12 cellular contexts compared by ENCODE assay signal in the genomic region with DNA sequence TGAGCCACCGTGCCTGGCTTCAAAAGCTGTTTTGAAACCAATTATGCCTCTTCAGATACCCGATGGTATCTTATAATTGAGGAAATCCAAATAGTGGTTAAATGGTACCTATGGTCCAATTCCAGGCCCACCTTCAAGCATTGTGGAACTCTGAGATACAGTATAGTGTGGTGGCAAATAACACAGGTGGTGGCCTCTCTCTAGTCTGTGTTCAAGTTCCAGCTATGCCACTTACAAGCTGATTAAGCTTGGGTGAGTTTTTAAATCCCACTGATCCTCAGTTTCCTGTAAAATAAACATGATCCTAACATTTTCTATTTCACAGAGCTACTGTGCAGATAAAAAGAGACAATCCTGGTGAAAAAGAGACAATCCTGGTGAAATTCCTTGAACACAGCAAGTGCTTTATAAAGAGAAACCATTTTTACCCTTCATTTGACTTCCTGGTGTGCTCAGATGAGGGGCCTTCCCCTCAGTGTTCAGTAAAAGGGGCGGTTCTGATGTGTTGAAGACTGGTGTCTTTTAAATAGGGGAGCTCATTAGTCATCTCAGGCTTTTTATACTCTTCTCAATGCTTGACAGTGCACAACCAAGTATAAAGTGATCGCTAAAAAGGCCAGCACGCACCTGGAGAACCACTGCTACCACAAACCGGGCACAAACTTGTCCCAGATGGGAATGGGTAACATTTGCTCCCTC. TPM values are rescaled to one million over a fixed set of nuclear protein-coding genes. Genes with fewer than 3 reads are reported as not detected.
DNase-seq lines count a peak whose midpoint lies in the region; ATAC-seq and TF ChIP-seq lines count a peak whose summit lies in the region.
"Had no signal": no experiment of that assay in that cellular context is flagged by ENCODE, and none has a peak within 500 bp of the region (broad histone marks: within the 10 kb centered on the region; RNA-seq: fewer than 3 reads in every experiment).

No MANE protein-coding gene starts in this region.

- DNase-seq in natural killer cell treated with Interleukin-12 subunit alpha and Interleukin-12 subunit beta and Interleukin-15 and Interleukin-18, amount 100 ng/mL, for 72 hours (ENCODE audit: low spot score): no peak
- DNase-seq in natural killer cell (no peak), spleen (no peak), nephron progenitor cell (no peak)
- DNase-seq in stimulated activated naive CD8-positive, alpha-beta T cell treated with anti-CD3 and anti-CD28 coated beads, Interleukin-15, amount 100 ng/mL, for 72 hours: peak in 1 of 2 donors; percentile 48
- no peak for DNase-seq in effector CD8-positive, alpha-beta T cell (lab: John Stamatoyannopoulos, UW)
- DNase-seq: heart left ventricle, occipital lobe had no signal

- no peak overlapping the region for H3K4me3 Mint-ChIP-seq in natural killer cell treated with Interleukin-12 subunit alpha and Interleukin-12 subunit beta and Interleukin-15 and Interleukin-18, amount 100 ng/mL, for 72 hours
- no peak overlapping the region for H3K4me3 Mint-ChIP-seq in natural killer cell
- H3K4me3 Mint-ChIP-seq in stimulated activated naive CD8-positive, alpha-beta T cell treated with anti-CD3 and anti-CD28 coated beads, Interleukin-15, amount 100 ng/mL, for 72 hours: peak overlapping the region; percentile 18 to 44
- H3K4me3 Mint-ChIP-seq in nephron progenitor cell: no peak overlapping the region
- H3K4me3 Mint-ChIP-seq: brain had no signal

- no peaks in the 10 kb centered on the region for H3K27me3 ChIP-seq in spleen (replicated peaks in 1 of 7)
- H3K27me3 ChIP-seq: heart left ventricle had no signal

- peak overlapping the region; percentile 68 to 73 for H3K27ac Mint-ChIP-seq in natural killer cell treated with Interleukin-12 subunit alpha and Interleukin-12 subunit beta and Interleukin-15 and Interleukin-18, amount 100 ng/mL, for 72 hours
- H3K27ac Mint-ChIP-seq in natural killer cell (no peak overlapping the region), nephron progenitor cell (no peak overlapping the region)
- peak overlapping the region; percentile 6 to 93 for H3K27ac Mint-ChIP-seq in stimulated activated naive CD8-positive, alpha-beta T cell treated with anti-CD3 and anti-CD28 coated beads, Interleukin-15, amount 100 ng/mL, for 72 hours
- H3K27ac Mint-ChIP-seq: brain had no signal

- no peaks in the 10 kb centered on the region for H3K4me1 ChIP-seq in spleen
- H3K4me1 ChIP-seq: heart left ventricle had no signal

- H3K36me3 ChIP-seq in KOPT-K1 (ENCODE audit: insufficient read depth, low read length) (no peaks in the 10 kb centered on the region), spleen (no peaks in the 10 kb centered on the region)
- H3K36me3 ChIP-seq: heart left ventricle had no signal

- 66 to 76% (median 74%) methylated on average over 6 of the region's 6 CpGs for WGBS in spleen, 5 donors

- no peaks in the 10 kb centered on the region for H3K36me3 Mint-ChIP-seq in natural killer cell treated with Interleukin-12 subunit alpha and Interleukin-12 subunit beta and Interleukin-15 and Interleukin-18, amount 100 ng/mL, for 72 hours
- H3K36me3 Mint-ChIP-seq in natural killer cell (no peaks in the 10 kb centered on the region), nephron progenitor cell (ENCODE audit: low read depth) (no peaks in the 10 kb centered on the region)
- H3K36me3 Mint-ChIP-seq: brain had no signal

- H3K9me3 ChIP-seq in KOPT-K1 (ENCODE audit: insufficient read depth, low read length, poor library complexity, severe bottlenecking) (no peaks in the 10 kb centered on the region), spleen (no peaks in the 10 kb centered on the region)
- H3K9me3 ChIP-seq: heart left ventricle had no signal

- peaks cover 24 to 28% of the 10 kb centered on the region in 2 donors for H3K4me1 Mint-ChIP-seq in natural killer cell treated with Interleukin-12 subunit alpha and Interleukin-12 subunit beta and Interleukin-15 and Interleukin-18, amount 100 ng/mL, for 72 hours (ENCODE audit: low read depth in 2 of 2)
- no peaks in the 10 kb centered on the region for H3K4me1 Mint-ChIP-seq in natural killer cell
- H3K4me1 Mint-ChIP-seq in stimulated activated naive CD8-positive, alpha-beta T cell treated with anti-CD3 and anti-CD28 coated beads, Interleukin-15, amount 100 ng/mL, for 72 hours: peaks cover 31% of the 10 kb centered on the region
- H3K4me1 Mint-ChIP-seq in nephron progenitor cell: no peaks in the 10 kb centered on the region
- H3K4me1 Mint-ChIP-seq: brain had no signal

- intact Hi-C loops in natural killer cell (cut with micrococcal nuclease) (no loop called here), spleen (cut with DNase I; ENCODE audit: low total_unique reads) (no loop called here)

- peak; percentile 67 to 91 for ATAC-seq in natural killer cell treated with Interleukin-12 subunit alpha and Interleukin-12 subunit beta and Interleukin-15 and Interleukin-18, amount 100 ng/mL, for 72 hours
- ATAC-seq in natural killer cell: no peak
- peak; percentile 81 for ATAC-seq in HG02588 (IDR thresholded peaks at IDR 0.05; ENCODE audit: unreplicated experiment)
- ATAC-seq in stimulated activated naive CD8-positive, alpha-beta T cell treated with anti-CD3 and anti-CD28 coated beads, Interleukin-15, amount 100 ng/mL, for 72 hours: peak; percentile 93
- ATAC-seq: heart left ventricle had no signal

- TF ChIP-seq POLR2A in spleen (IDR thresholded peaks at IDR 0.05): no peak

- peaks cover 0 to 8% of the 10 kb centered on the region in 2 donors for H3K27me3 Mint-ChIP-seq in natural killer cell treated with Interleukin-12 subunit alpha and Interleukin-12 subunit beta and Interleukin-15 and Interleukin-18, amount 100 ng/mL, for 72 hours
- H3K27me3 Mint-ChIP-seq in natural killer cell (ENCODE audit: low read depth in 2 of 2) (no peaks in the 10 kb centered on the region), nephron progenitor cell (ENCODE audit: low read depth, poor library complexity) (no peaks in the 10 kb centered on the region)
- no peaks in the 10 kb centered on the region for H3K27me3 Mint-ChIP-seq in stimulated activated naive CD8-positive, alpha-beta T cell treated with anti-CD3 and anti-CD28 coated beads, Interleukin-15, amount 100 ng/mL, for 72 hours
- H3K27me3 Mint-ChIP-seq: brain had no signal

- no peak overlapping the region for H3K4me3 ChIP-seq in spleen
- H3K4me3 ChIP-seq: heart left ventricle had no signal

- no peak for TF ChIP-seq CTCF in natural killer cell (IDR thresholded peaks at IDR 0.05)
- no peak for TF ChIP-seq CTCF in spleen (IDR thresholded peaks at IDR 0.05 in 8 of 11, conservative IDR thresholded peaks at IDR 0.05 in 3 of 11)
- no peak for TF ChIP-seq CTCF in nephron progenitor cell (IDR thresholded peaks at IDR 0.05)

- H3K27ac ChIP-seq in KOPT-K1 (ENCODE audit: low read depth, low read length, poor library complexity, severe bottlenecking) (peak overlapping the region; percentile 81), spleen (peak overlapping the region in 1 of 8 donors; percentile 36)
- H3K27ac ChIP-seq: heart left ventricle had no signal

- no peaks in the 10 kb centered on the region for H3K9me3 Mint-ChIP-seq in natural killer cell treated with Interleukin-12 subunit alpha and Interleukin-12 subunit beta and Interleukin-15 and Interleukin-18, amount 100 ng/mL, for 72 hours
- H3K9me3 Mint-ChIP-seq in natural killer cell (no peaks in the 10 kb centered on the region), nephron progenitor cell (peaks cover 32% of the 10 kb centered on the region)
- no peaks in the 10 kb centered on the region for H3K9me3 Mint-ChIP-seq in stimulated activated naive CD8-positive, alpha-beta T cell treated with anti-CD3 and anti-CD28 coated beads, Interleukin-15, amount 100 ng/mL, for 72 hours

RNA-seq across cellular contexts. Expression of gene CD40LG, which starts 30.8 kb away (rescaled TPM):
- total RNA-seq in natural killer cell treated with Interleukin-12 subunit alpha and Interleukin-12 subunit beta and Interleukin-15 and Interleukin-18, amount 100 ng/mL, for 72 hours: 10 to 100 TPM in 1 of 2 donors, 1 to 10 TPM in 1; 9.0 to 10.1 TPM
- total RNA-seq in natural killer cell: 1 to 10 TPM in 1 of 3 donors, under 1 TPM in 1, not detected in 1; 0.77 to 1.5 TPM
- total RNA-seq in spleen: 1 to 10 TPM; 1.5 to 8.7 (median 4.3) TPM
- polyA plus RNA-seq in spleen: 1 to 10 TPM; 1.3 to 2.2 (median 1.8) TPM
- total RNA-seq: occipital lobe had no signal
- polyA plus RNA-seq: BJ had no signal

Comparison
In these comparisons a context has a peak if more than half of its experiments do, and no peak if none do; other contexts are left out.
1. ATAC-seq: peak in natural killer cell treated with Interleukin-12 subunit alpha and Interleukin-12 subunit beta and Interleukin-15 and Interleukin-18, amount 100 ng/mL, for 72 hours (2 of 2), HG02588 (single experiment) and stimulated activated naive CD8-positive, alpha-beta T cell treated with anti-CD3 and anti-CD28 coated beads, Interleukin-15, amount 100 ng/mL, for 72 hours (single experiment); none in natural killer cell (0 of 3).
2. H3K27ac Mint-ChIP-seq: peak in natural killer cell treated with Interleukin-12 subunit alpha and Interleukin-12 subunit beta and Interleukin-15 and Interleukin-18, amount 100 ng/mL, for 72 hours (2 of 2) and stimulated activated naive CD8-positive, alpha-beta T cell treated with anti-CD3 and anti-CD28 coated beads, Interleukin-15, amount 100 ng/mL, for 72 hours (2 of 2); none in natural killer cell (0 of 2) and nephron progenitor cell (single experiment).
3. H3K4me3 Mint-ChIP-seq: peak in stimulated activated naive CD8-positive, alpha-beta T cell treated with anti-CD3 and anti-CD28 coated beads, Interleukin-15, amount 100 ng/mL, for 72 hours (2 of 2); none in natural killer cell treated with Interleukin-12 subunit alpha and Interleukin-12 subunit beta and Interleukin-15 and Interleukin-18, amount 100 ng/mL, for 72 hours (single experiment), natural killer cell (single experiment) and nephron progenitor cell (single experiment).